11 cellular contexts compared by ENCODE assay signal in the genomic region with DNA sequence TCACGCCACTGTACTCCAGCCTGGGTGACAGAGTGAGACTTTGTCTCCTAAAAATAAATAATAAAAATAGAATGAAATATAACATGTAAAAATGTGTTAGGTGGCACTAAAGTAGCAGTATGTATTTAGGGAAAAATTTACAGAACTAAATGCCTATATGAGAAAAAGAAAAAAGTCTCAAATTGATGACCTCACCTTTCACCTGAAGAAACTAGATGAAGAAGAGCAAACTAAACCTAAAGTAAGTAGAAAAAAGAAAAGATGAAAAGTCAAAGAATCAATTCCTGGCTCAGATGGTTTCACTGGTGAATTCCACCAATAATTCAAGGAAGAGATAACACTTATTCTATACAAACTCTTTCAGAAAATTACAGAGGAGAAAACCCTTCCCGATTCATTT.
"Had no signal": no experiment of that assay in that cellular context is flagged by ENCODE, and none has a peak within 500 bp of the region (broad histone marks: within the 10 kb centered on the region; RNA-seq: fewer than 3 reads in every experiment).

No MANE protein-coding gene starts in this region.

- H3K9ac ChIP-seq: GM23248 had no signal

- FAIRE-seq: H1, H54 had no signal

- H3K4me3 ChIP-seq: GM23248, GM23338, HAP-1 had no signal

- H2AFZ ChIP-seq: GM23248, GM23338 had no signal

- H3K27ac ChIP-seq: GM23248 had no signal

- ATAC-seq: GM23338, HCT116 had no signal

- H3K9me3 ChIP-seq: HAP-1 had no signal

- H3K4me1 ChIP-seq: HAP-1 had no signal

- H3K4me2 ChIP-seq: GM23338 had no signal

- DNase-seq: GM23248, GOT3, H7, H9, HCEC 1CT, HFFc6 had no signal

- H3K36me3 ChIP-seq: HAP-1 had no signal
